9 cellular contexts compared by ENCODE assay signal in the genomic region with DNA sequence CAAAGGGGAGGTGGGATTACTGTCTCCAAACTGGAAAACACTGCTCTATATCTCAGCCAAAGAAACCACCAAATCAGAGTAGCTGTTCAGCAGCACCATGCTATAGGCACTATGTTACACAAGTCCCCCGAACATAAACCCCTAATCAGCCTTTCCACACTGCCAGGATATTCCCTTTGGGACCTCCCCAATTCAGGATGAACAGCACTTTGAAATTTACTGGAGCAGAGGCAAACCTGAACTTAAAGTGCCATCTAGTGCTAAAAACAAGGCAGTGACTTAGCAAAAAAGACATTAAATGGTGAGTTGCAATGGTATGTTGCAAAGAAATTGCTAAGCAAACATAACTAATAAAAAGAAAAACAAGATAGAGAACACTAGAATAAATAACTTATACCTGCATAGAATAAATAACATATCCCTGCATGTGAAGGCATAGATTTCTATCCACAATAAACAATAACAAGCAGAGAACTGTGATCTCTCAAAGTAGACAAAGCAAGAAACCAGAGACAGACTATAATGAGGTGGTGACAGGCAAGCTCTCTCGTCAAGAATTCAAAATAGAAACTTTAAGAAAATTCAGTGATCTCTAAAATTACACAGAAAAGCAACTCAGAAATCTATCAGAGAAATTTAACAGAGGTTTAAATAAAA.
DNase-seq lines count a peak whose midpoint lies in the region; ATAC-seq and TF ChIP-seq lines count a peak whose summit lies in the region.
"Had no signal": no experiment of that assay in that cellular context is flagged by ENCODE, and none has a peak within 500 bp of the region (broad histone marks: within the 10 kb centered on the region; RNA-seq: fewer than 3 reads in every experiment).

No MANE protein-coding gene starts in this region.

- POLR2A ChIA-PET in CD4-positive, alpha-beta memory T cell (lab: Charles Lee; ENCODE audit: partially characterized antibody): interaction anchor here (0.6 kb wide), 1 partner anchor 497 kb away, joined by 3 read pairs; no protein-coding TSS in a partner anchor
- POLR2A ChIA-PET in PC-3 (lab: Charles Lee; ENCODE audit: unreplicated experiment): no interaction called here

- no peaks in the 10 kb centered on the region for H3K79me2 ChIP-seq in PC-3 (ENCODE audit: low read length)

- H3K36me3 Mint-ChIP-seq in CD4-positive, alpha-beta memory T cell: no peaks in the 10 kb centered on the region

- H3F3A ChIP-seq in PC-3 (ENCODE audit: low read length, unreplicated experiment): no peaks in the 10 kb centered on the region

- TF ChIP-seq POLR2A in upper lobe of left lung (IDR thresholded peaks at IDR 0.05): no peak

- DNase-seq in CD4-positive, alpha-beta memory T cell: peak in 3 of 5 donors; percentile 17 to 26 (median 21)
- peak; percentile 41 for DNase-seq in PC-3
- peak; percentile 70 for DNase-seq in fibroblast of pulmonary artery (ENCODE audit: low read depth)
- no peak for DNase-seq in upper lobe of left lung
- DNase-seq in head of caudate nucleus: no peak
- DNase-seq in occipital lobe (lab: John Stamatoyannopoulos, UW): no peak
- no peak for DNase-seq in HK-2 (ENCODE audit: unreplicated experiment)

- peaks cover 0 to 2% of the 10 kb centered on the region in 2 donors for H3K27me3 Mint-ChIP-seq in CD4-positive, alpha-beta memory T cell
- H3K27me3 Mint-ChIP-seq: dendritic cell treated with granulocyte-macrophage colony-stimulating factor and Interleukin-4, amounts not matched to agents 40 ng/mL and 50 ng/mL, for 4 days had no signal

- no TSS peak for BruUV-seq in PC-3 (replicated peaks; lab: Mats Ljungman, UMichigan)

- H3K9me3 Mint-ChIP-seq in CD4-positive, alpha-beta memory T cell: no peaks in the 10 kb centered on the region
- H3K9me3 Mint-ChIP-seq: dendritic cell treated with granulocyte-macrophage colony-stimulating factor and Interleukin-4, amounts not matched to agents 40 ng/mL and 50 ng/mL, for 4 days had no signal

- WGBS in upper lobe of left lung, 2 donors: 50 to 64% methylated on average over 2 of the region's 2 CpGs

- H3K4me2 ChIP-seq in PC-3 (ENCODE audit: low read length): no peak overlapping the region

- H3K9me2 ChIP-seq in PC-3 (replicated peaks; ENCODE audit: low read length): no peaks in the 10 kb centered on the region

- no peaks in the 10 kb centered on the region for H4K20me1 ChIP-seq in PC-3 (ENCODE audit: low read length)

- H3K27me3 ChIP-seq in CD4-positive, alpha-beta memory T cell (ENCODE audit: insufficient read depth, low read length): no peaks in the 10 kb centered on the region
- H3K27me3 ChIP-seq in PC-3 (ENCODE audit: low read length) (no peaks in the 10 kb centered on the region; the same call in 1 of the 2 replicates), upper lobe of left lung (no peaks in the 10 kb centered on the region)

- ATAC-seq in HG02798 (IDR thresholded peaks at IDR 0.05; ENCODE audit: poor library complexity, unreplicated experiment) (peak; percentile 55), PC-3 (no peak), upper lobe of left lung (ENCODE audit: low FRiP score in 2 of 2) (no peak)

- no peak overlapping the region for H2AFZ ChIP-seq in PC-3 (ENCODE audit: low read length)

- H3K27ac ChIP-seq in CD4-positive, alpha-beta memory T cell (ENCODE audit: low read depth, low read length): no peak overlapping the region
- no peak overlapping the region for H3K27ac ChIP-seq in PC-3 (ENCODE audit: low read length)
- no peak overlapping the region for H3K27ac ChIP-seq in upper lobe of left lung

- intact Hi-C loops in CD4-positive, alpha-beta memory T cell (cut with micrococcal nuclease): loop anchor here (1.0 kb wide), 2 partner anchors 496 to 680 kb away; no protein-coding TSS in a partner anchor
- intact Hi-C loops in PC-3 (cut with micrococcal nuclease) (no loop called here), head of caudate nucleus (cut with DNase I) (no loop called here)

- no peak overlapping the region for H3K27ac Mint-ChIP-seq in CD4-positive, alpha-beta memory T cell
- H3K27ac Mint-ChIP-seq: dendritic cell treated with granulocyte-macrophage colony-stimulating factor and Interleukin-4, amounts not matched to agents 40 ng/mL and 50 ng/mL, for 4 days had no signal

- H3K36me3 ChIP-seq in CD4-positive, alpha-beta memory T cell (ENCODE audit: insufficient read depth, low read length): no peaks in the 10 kb centered on the region
- no peaks in the 10 kb centered on the region for H3K36me3 ChIP-seq in PC-3 (ENCODE audit: low read depth, low read length)
- no peaks in the 10 kb centered on the region for H3K36me3 ChIP-seq in upper lobe of left lung

- no peak overlapping the region for H3K4me3 Mint-ChIP-seq in CD4-positive, alpha-beta memory T cell
- H3K4me3 Mint-ChIP-seq: dendritic cell treated with granulocyte-macrophage colony-stimulating factor and Interleukin-4, amounts not matched to agents 40 ng/mL and 50 ng/mL, for 4 days had no signal

- H3K4me3 ChIP-seq in CD4-positive, alpha-beta memory T cell (ENCODE audit: low read length in 2 of 2): no peak overlapping the region
- H3K4me3 ChIP-seq in PC-3 (ENCODE audit: low read length) (no peak overlapping the region), fibroblast of pulmonary artery (replicated peaks; ENCODE audit: low read depth, low read length) (no peak overlapping the region), upper lobe of left lung (no peak overlapping the region)

- TF ChIP-seq EP300 in upper lobe of left lung (IDR thresholded peaks at IDR 0.05): no peak

- H3K4me1 Mint-ChIP-seq in CD4-positive, alpha-beta memory T cell: peaks cover 9 to 17% (median 12%) of the 10 kb centered on the region in 4 donors

- H3K9me3 ChIP-seq in CD4-positive, alpha-beta memory T cell (ENCODE audit: control insufficient read depth in 1 of 2, low read length in 2 of 2): no peaks in the 10 kb centered on the region
- H3K9me3 ChIP-seq in PC-3 (ENCODE audit: low read length) (no peaks in the 10 kb centered on the region), upper lobe of left lung (no peaks in the 10 kb centered on the region)

- peak; percentile 66 for TF ChIP-seq CTCF in PC-3 (conservative IDR thresholded peaks at IDR 0.05; ENCODE audit: low read depth, low read length)
- TF ChIP-seq CTCF in fibroblast of pulmonary artery (IDR thresholded peaks at IDR 0.05; ENCODE audit: low read length, missing control alignments): peak; percentile 74
- TF ChIP-seq CTCF in upper lobe of left lung (IDR thresholded peaks at IDR 0.05): peak; percentile 32 to 65 (median 54)

- no peaks in the 10 kb centered on the region for H3K4me1 ChIP-seq in CD4-positive, alpha-beta memory T cell (ENCODE audit: insufficient read depth, low read length)
- H3K4me1 ChIP-seq in PC-3 (ENCODE audit: insufficient read depth, low read length): no peaks in the 10 kb centered on the region
- H3K4me1 ChIP-seq in upper lobe of left lung: no peaks in the 10 kb centered on the region

- H3K9ac ChIP-seq in PC-3 (ENCODE audit: low read length): no peak overlapping the region

- CTCF ChIA-PET in CD4-positive, alpha-beta memory T cell (lab: Charles Lee; ENCODE audit: partially characterized antibody): interaction anchor here (0.7 to 4.1 kb wide), 7 partner anchors 9 to 683 kb away, joined by 3 to 23 read pairs (median 3); no protein-coding TSS in a partner anchor
- CTCF ChIA-PET in PC-3 (lab: Charles Lee): no interaction called here

Comparison
In these comparisons a context has a peak if more than half of its experiments do, and no peak if none do; other contexts are left out.
1. DNase-seq: peak in CD4-positive, alpha-beta memory T cell (3 of 5), PC-3 (single experiment) and fibroblast of pulmonary artery (single experiment); none in upper lobe of left lung (0 of 2), head of caudate nucleus (0 of 42), occipital lobe (single experiment) and HK-2 (single experiment).
2. Peak in every context shown above with its lines, with median percentiles within 50 percentile points of each other: CTCF ChIP-seq.